In the genomic region with DNA sequence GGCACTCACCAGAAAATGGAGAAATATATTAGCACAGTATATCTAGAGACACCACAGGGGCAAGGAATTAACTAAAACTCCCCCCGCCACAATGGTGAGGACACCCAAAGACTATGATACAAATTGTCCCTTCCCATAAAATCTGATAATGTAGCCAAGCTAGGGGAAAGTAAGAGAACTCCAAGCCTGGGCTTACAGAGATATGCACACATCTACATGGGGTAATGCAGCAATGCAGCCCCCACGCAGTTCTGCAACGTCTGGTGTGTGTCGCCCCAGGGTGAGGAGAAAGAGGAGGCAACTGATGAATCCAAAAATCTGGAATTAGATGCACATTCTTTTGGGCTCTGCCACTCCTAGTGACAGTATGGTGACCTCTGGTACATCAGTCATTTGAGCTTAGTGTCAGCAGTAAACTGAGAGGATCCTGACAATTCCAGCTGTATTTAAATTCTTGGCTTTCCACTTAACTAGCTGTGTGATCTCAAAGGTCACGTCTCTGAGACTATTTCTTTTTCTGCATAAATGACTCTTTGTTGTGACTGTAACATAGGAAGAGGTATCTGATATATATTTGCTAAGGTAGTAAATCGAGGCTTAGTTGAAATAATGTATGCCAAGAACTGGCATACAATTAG, we compare ENCODE assay signal across 17 cellular contexts. TPM values are rescaled to one million over a fixed set of nuclear protein-coding genes. Genes with fewer than 3 reads are reported as not detected.
A peak's percentile ranks its signal among the peaks of the same experiment; 100 is the strongest.
DNase-seq lines count a peak whose midpoint lies in the region; ATAC-seq and TF ChIP-seq lines count a peak whose summit lies in the region.
"Had no signal": no experiment of that assay in that cellular context is flagged by ENCODE, and none has a peak within 500 bp of the region (broad histone marks: within the 10 kb centered on the region; RNA-seq: fewer than 3 reads in every experiment).

No MANE protein-coding gene starts in this region.

- H3F3A ChIP-seq in GM23338 (replicated peaks; ENCODE audit: low read depth) = no peaks in the 10 kb centered on the region

- H2AFZ ChIP-seq in GM23338 (no peak overlapping the region), Karpas-422 (ENCODE audit: low read length) (no peak overlapping the region)

- H3K9me3 ChIP-seq in CD8-positive, alpha-beta T cell (ENCODE audit: low read length) = no peaks in the 10 kb centered on the region
- no peaks in the 10 kb centered on the region for H3K9me3 ChIP-seq in naive thymus-derived CD4-positive, alpha-beta T cell (ENCODE audit: control insufficient read depth in 2 of 3, low read length in 3 of 3)
- no peaks in the 10 kb centered on the region for H3K9me3 ChIP-seq in Karpas-422 (ENCODE audit: low read length)
- H3K9me3 ChIP-seq: testis had no signal

- ATAC-seq in CD8-positive, alpha-beta T cell = no peak
- ATAC-seq in GM23338 (peak; percentile 38; the same call in 1 of the 3 replicates), GM18519 (IDR thresholded peaks at IDR 0.05; ENCODE audit: low FRiP score, unreplicated experiment) (no peak)
- ATAC-seq in naive thymus-derived CD4-positive, alpha-beta T cell = no peak
- ATAC-seq: activated naive CD4-positive, alpha-beta T cell treated with anti-CD3 and anti-CD28 coated beads, Interleukin-2, amount 50 U/mL, for 72 hours; Right ventricle myocardium inferior had no signal

- H3K27me3 ChIP-seq in CD8-positive, alpha-beta T cell (ENCODE audit: insufficient read depth, low read length) = no peaks in the 10 kb centered on the region
- no peaks in the 10 kb centered on the region for H3K27me3 ChIP-seq in GM23338 (ENCODE audit: insufficient read depth)
- H3K27me3 ChIP-seq in naive thymus-derived CD4-positive, alpha-beta T cell (ENCODE audit: control insufficient read depth in 2 of 2, insufficient read depth in 2 of 2, low read length in 2 of 2) = no peaks in the 10 kb centered on the region
- no peaks in the 10 kb centered on the region for H3K27me3 ChIP-seq in Karpas-422 (ENCODE audit: low read length)
- H3K27me3 ChIP-seq: testis had no signal

- no peaks in the 10 kb centered on the region for H3K27me3 Mint-ChIP-seq in CD8-positive, alpha-beta T cell (ENCODE audit: low read depth)
- peaks cover 4% of the 10 kb centered on the region for H3K27me3 Mint-ChIP-seq in GM23338 (ENCODE audit: insufficient read depth, low read depth, poor library complexity)
- no peaks in the 10 kb centered on the region for H3K27me3 Mint-ChIP-seq in activated naive CD8-positive, alpha-beta T cell treated with anti-CD3 and anti-CD28 coated beads for 36 hours
- no peaks in the 10 kb centered on the region for H3K27me3 Mint-ChIP-seq in naive thymus-derived CD4-positive, alpha-beta T cell
- H3K27me3 Mint-ChIP-seq in T-helper 2 cell treated with Interferon-gamma antibody and Interleukin-4, amounts not matched to agents 5 μg/mL and 100 μg/mL, for 36 hours (ENCODE audit: low read depth) = no peaks in the 10 kb centered on the region

- H3K27ac ChIP-seq in CD8-positive, alpha-beta T cell (ENCODE audit: low read depth, low read length) = no peak overlapping the region
- H3K27ac ChIP-seq in GM23338 (ENCODE audit: low read depth) (0 out of 2 replicates have a peak overlapping the region, but pooled peaks have one; percentile 23), Karpas-422 (ENCODE audit: low read length) (no peak overlapping the region)
- no peak overlapping the region for H3K27ac ChIP-seq in naive thymus-derived CD4-positive, alpha-beta T cell (ENCODE audit: low read depth, low read length)
- H3K27ac ChIP-seq: testis had no signal

- H3K36me3 Mint-ChIP-seq in CD8-positive, alpha-beta T cell = peaks cover 11% of the 10 kb centered on the region
- H3K36me3 Mint-ChIP-seq in GM23338 (ENCODE audit: low read depth) = no peaks in the 10 kb centered on the region
- H3K36me3 Mint-ChIP-seq in activated naive CD8-positive, alpha-beta T cell treated with anti-CD3 and anti-CD28 coated beads for 36 hours = peaks cover 14% of the 10 kb centered on the region
- peaks cover 0 to 11% (median 0%) of the 10 kb centered on the region in 5 donors for H3K36me3 Mint-ChIP-seq in naive thymus-derived CD4-positive, alpha-beta T cell
- peaks cover 9% of the 10 kb centered on the region for H3K36me3 Mint-ChIP-seq in T-helper 2 cell treated with Interferon-gamma antibody and Interleukin-4, amounts not matched to agents 5 μg/mL and 100 μg/mL, for 36 hours (ENCODE audit: low read depth)
- H3K36me3 Mint-ChIP-seq: activated naive CD4-positive, alpha-beta T cell treated with anti-CD3 and anti-CD28 coated beads, Interleukin-2, amount 50 U/mL, for 72 hours had no signal

- no peaks in the 10 kb centered on the region for H3K36me3 ChIP-seq in CD8-positive, alpha-beta T cell (ENCODE audit: insufficient read depth, low read length)
- H3K36me3 ChIP-seq in GM23338 (ENCODE audit: insufficient read depth) (no peaks in the 10 kb centered on the region), Karpas-422 (ENCODE audit: insufficient read depth, low read length) (no peaks in the 10 kb centered on the region)
- no peaks in the 10 kb centered on the region for H3K36me3 ChIP-seq in naive thymus-derived CD4-positive, alpha-beta T cell (ENCODE audit: control insufficient read depth in 2 of 3, insufficient read depth in 3 of 3, low read length in 3 of 3)

- no peak overlapping the region for H3K4me3 ChIP-seq in CD8-positive, alpha-beta T cell (ENCODE audit: low read depth, low read length)
- no peak overlapping the region for H3K4me3 ChIP-seq in GM23338
- no peak overlapping the region for H3K4me3 ChIP-seq in naive thymus-derived CD4-positive, alpha-beta T cell (ENCODE audit: low read length)
- no peak overlapping the region for H3K4me3 ChIP-seq in Karpas-422 (ENCODE audit: low read length)
- H3K4me3 ChIP-seq: testis had no signal

- peak overlapping the region; percentile 89 for H3K27ac Mint-ChIP-seq in CD8-positive, alpha-beta T cell
- H3K27ac Mint-ChIP-seq in GM23338 = no peak overlapping the region
- H3K27ac Mint-ChIP-seq in activated naive CD8-positive, alpha-beta T cell treated with anti-CD3 and anti-CD28 coated beads for 36 hours = peak overlapping the region; percentile 99
- peak overlapping the region in 8 of 9 donors; percentile 19 to 95 (median 79) for H3K27ac Mint-ChIP-seq in naive thymus-derived CD4-positive, alpha-beta T cell
- no peak overlapping the region for H3K27ac Mint-ChIP-seq in T-helper 2 cell treated with Interferon-gamma antibody and Interleukin-4, amounts not matched to agents 5 μg/mL and 100 μg/mL, for 36 hours
- H3K27ac Mint-ChIP-seq: activated naive CD4-positive, alpha-beta T cell treated with anti-CD3 and anti-CD28 coated beads, Interleukin-2, amount 50 U/mL, for 72 hours had no signal

- H3K79me2 ChIP-seq in GM23338 (replicated peaks; ENCODE audit: insufficient read depth) (peaks cover 98% of the 10 kb centered on the region), Karpas-422 (ENCODE audit: low read length) (no peaks in the 10 kb centered on the region)

- CTCF ChIA-PET in CD8-positive, alpha-beta T cell (lab: Charles Lee) = interaction anchor here (1.2 to 3.6 kb wide), 5 partner anchors 9 to 88 kb away, joined by 3 to 12 read pairs (median 4); no protein-coding TSS in a partner anchor
- CTCF ChIA-PET in naive thymus-derived CD4-positive, alpha-beta T cell (lab: Charles Lee) = interaction anchor here (0.9 to 1.0 kb wide), 2 partner anchors 20 to 51 kb away, joined by 4 to 5 read pairs; no protein-coding TSS in a partner anchor

- H3K9me2 ChIP-seq in GM23338 (ENCODE audit: insufficient read depth) = no peaks in the 10 kb centered on the region
- H3K9me2 ChIP-seq in Karpas-422 (replicated peaks; ENCODE audit: insufficient read depth, low read length) = no peaks in the 10 kb centered on the region

- POLR2A ChIA-PET in CD8-positive, alpha-beta T cell (lab: Charles Lee) = interaction anchor here (1.0 to 1.8 kb wide), 5 partner anchors 15 to 51 kb away, joined by 3 to 4 read pairs (median 4); no protein-coding TSS in a partner anchor
- POLR2A ChIA-PET in naive thymus-derived CD4-positive, alpha-beta T cell (lab: Charles Lee) = interaction anchor here (0.7 to 10.4 kb wide), 9 partner anchors 9 to 229 kb away, joined by 3 to 145 read pairs (median 4); partner anchors contain the start of gene PIP4K2A

- peaks cover 85% of the 10 kb centered on the region for H3K4me1 Mint-ChIP-seq in CD8-positive, alpha-beta T cell (ENCODE audit: low read depth)
- peaks cover 51% of the 10 kb centered on the region for H3K4me1 Mint-ChIP-seq in GM23338
- H3K4me1 Mint-ChIP-seq in activated naive CD8-positive, alpha-beta T cell treated with anti-CD3 and anti-CD28 coated beads for 36 hours = peaks cover 83% of the 10 kb centered on the region
- H3K4me1 Mint-ChIP-seq in naive thymus-derived CD4-positive, alpha-beta T cell = peaks cover 50 to 96% (median 91%) of the 10 kb centered on the region in 7 donors
- H3K4me1 Mint-ChIP-seq in T-helper 2 cell treated with Interferon-gamma antibody and Interleukin-4, amounts not matched to agents 5 μg/mL and 100 μg/mL, for 36 hours (ENCODE audit: low read depth) = peaks cover 62% of the 10 kb centered on the region

- no peak overlapping the region for H3K9ac ChIP-seq in Karpas-422 (ENCODE audit: low read length)

- H4K20me1 ChIP-seq in GM23338 (replicated peaks; ENCODE audit: insufficient read depth) (peaks cover 3% of the 10 kb centered on the region; the same call in 1 of the 2 replicates), Karpas-422 (ENCODE audit: insufficient read depth, low read depth, low read length) (peaks cover 63% of the 10 kb centered on the region)

- peaks cover 91% of the 10 kb centered on the region for H3K4me1 ChIP-seq in CD8-positive, alpha-beta T cell (ENCODE audit: insufficient read depth, low read length)
- H3K4me1 ChIP-seq in GM23338 (ENCODE audit: insufficient read depth) (peaks cover 49% of the 10 kb centered on the region), Karpas-422 (ENCODE audit: low read length) (no peaks in the 10 kb centered on the region)
- peaks cover 60 to 67% of the 10 kb centered on the region in 2 donors for H3K4me1 ChIP-seq in naive thymus-derived CD4-positive, alpha-beta T cell (ENCODE audit: control insufficient read depth in 2 of 2, insufficient read depth in 2 of 2, low read length in 2 of 2)
- H3K4me1 ChIP-seq: testis had no signal

- TF ChIP-seq CTCF in CD8-positive, alpha-beta T cell (IDR thresholded peaks at IDR 0.05) = no peak
- no peak for TF ChIP-seq CTCF in GM23338 (conservative IDR thresholded peaks at IDR 0.05; ENCODE audit: low read depth in 2 of 2)

- H3K4me2 ChIP-seq in GM23338 (no peak overlapping the region), Karpas-422 (ENCODE audit: low read depth, low read length, poor library complexity, severe bottlenecking) (no peak overlapping the region)

- H3K4me3 Mint-ChIP-seq in CD8-positive, alpha-beta T cell = peak overlapping the region; percentile 54
- no peak overlapping the region for H3K4me3 Mint-ChIP-seq in GM23338
- H3K4me3 Mint-ChIP-seq in activated naive CD8-positive, alpha-beta T cell treated with anti-CD3 and anti-CD28 coated beads for 36 hours = peak overlapping the region; percentile 18
- peak overlapping the region in 5 of 10 donors; percentile 40 to 75 (median 59) for H3K4me3 Mint-ChIP-seq in naive thymus-derived CD4-positive, alpha-beta T cell
- no peak overlapping the region for H3K4me3 Mint-ChIP-seq in T-helper 2 cell treated with Interferon-gamma antibody and Interleukin-4, amounts not matched to agents 5 μg/mL and 100 μg/mL, for 36 hours

- intact Hi-C loops in CD8-positive, alpha-beta T cell (cut with DNase I, micrococcal nuclease) = no loop called here
- intact Hi-C loops in naive thymus-derived CD4-positive, alpha-beta T cell (cut with micrococcal nuclease) = loop anchor here in 1 of 2 donors (10.0 kb wide), 1 partner anchor 408 kb away; no protein-coding TSS in a partner anchor

- DNase-seq in CD8-positive, alpha-beta T cell = no peak
- no peak for DNase-seq in GM23338 (ENCODE audit: low spot score)
- no peak for DNase-seq in activated naive CD8-positive, alpha-beta T cell treated with anti-CD3 and anti-CD28 coated beads for 36 hours
- DNase-seq in naive thymus-derived CD4-positive, alpha-beta T cell = no peak
- no peak for DNase-seq in T-helper 2 cell treated with Interferon-gamma antibody and Interleukin-4, amounts not matched to agents 5 μg/mL and 100 μg/mL, for 36 hours (ENCODE audit: low spot score)
- no peak for DNase-seq in Karpas-422
- DNase-seq: activated CD8-positive, alpha-beta memory T cell treated with anti-CD3 and anti-CD28 coated beads, Interleukin-2, amount 50 U/mL, for 4 hours; AML-193; cortex of kidney; NCI-H1417 treated with DMSO at 0.1 percent for 48 hours; posterior cingulate gyrus; stimulated activated CD4-positive, alpha-beta T cell treated with anti-CD3 and anti-CD28 coated beads, Interleukin-4, amount 100 ng/mL, for 1 hour; T-helper 2 cell; testis had no signal

- H3K9me3 Mint-ChIP-seq in CD8-positive, alpha-beta T cell = no peaks in the 10 kb centered on the region
- no peaks in the 10 kb centered on the region for H3K9me3 Mint-ChIP-seq in GM23338
- no peaks in the 10 kb centered on the region for H3K9me3 Mint-ChIP-seq in activated naive CD8-positive, alpha-beta T cell treated with anti-CD3 and anti-CD28 coated beads for 36 hours
- peaks cover 0 to 2% (median 0%) of the 10 kb centered on the region in 11 donors for H3K9me3 Mint-ChIP-seq in naive thymus-derived CD4-positive, alpha-beta T cell
- no peaks in the 10 kb centered on the region for H3K9me3 Mint-ChIP-seq in T-helper 2 cell treated with Interferon-gamma antibody and Interleukin-4, amounts not matched to agents 5 μg/mL and 100 μg/mL, for 36 hours
- H3K9me3 Mint-ChIP-seq: activated naive CD4-positive, alpha-beta T cell treated with anti-CD3 and anti-CD28 coated beads, Interleukin-2, amount 50 U/mL, for 72 hours had no signal

RNA-seq across cellular contexts. Expression of gene PIP4K2A, which starts 51.6 kb away (rescaled TPM):
- total RNA-seq in CD8-positive, alpha-beta T cell = 10 to 100 TPM; 82.5 to 89.5 TPM
- 40.1 and 44.4 TPM in 2 replicates for total RNA-seq in GM23338 (2014; rRNA removed; shearing (Covaris generic))
- polyA plus RNA-seq in GM23338 (2016; fragmentation: Nextera tagmentation; extraction: Ambion mirVana) = 39.9 and 40.3 TPM in 2 replicates
- total RNA-seq in activated naive CD8-positive, alpha-beta T cell treated with anti-CD3 and anti-CD28 coated beads for 36 hours = 100 to 1,000 TPM; 111 to 118 TPM
- 100 to 1,000 TPM; 110 to 152 (median 140) TPM for total RNA-seq in naive thymus-derived CD4-positive, alpha-beta T cell
- polyA plus RNA-seq in naive thymus-derived CD4-positive, alpha-beta T cell = 10 to 100 TPM; 40.9 to 43.5 TPM
- total RNA-seq in Karpas-422 (2014; rRNA removed; shearing (Covaris generic); ENCODE audit: low replicate concordance) = 32.6 and 33.1 TPM in 2 replicates

Comparison
In these comparisons a context has a peak if more than half of its experiments do, and no peak if none do; other contexts are left out.
1. H3K27ac Mint-ChIP-seq: peak in CD8-positive, alpha-beta T cell (single experiment), activated naive CD8-positive, alpha-beta T cell treated with anti-CD3 and anti-CD28 coated beads for 36 hours (single experiment) and naive thymus-derived CD4-positive, alpha-beta T cell (8 of 9); none in GM23338 (single experiment) and T-helper 2 cell treated with Interferon-gamma antibody and Interleukin-4, amounts not matched to agents 5 μg/mL and 100 μg/mL, for 36 hours (single experiment).
2. H3K4me3 Mint-ChIP-seq: peak in CD8-positive, alpha-beta T cell (single experiment) and activated naive CD8-positive, alpha-beta T cell treated with anti-CD3 and anti-CD28 coated beads for 36 hours (single experiment); none in GM23338 (single experiment) and T-helper 2 cell treated with Interferon-gamma antibody and Interleukin-4, amounts not matched to agents 5 μg/mL and 100 μg/mL, for 36 hours (single experiment).